In genomic region chr1:150551784-150552691, GRCh38 we compare ENCODE assay signal across 1 cellular context.
TF ChIP-seq lines count a peak whose summit lies in the region.

No MANE protein-coding gene starts in this region.

TF ChIP-seq in HepG2, 621 proteins besides CTCF, POLR2A, EP300 and RAD21 (continued from another document and continues in another):
- TF ChIP-seq ZNF597 (CRISPR knock-in tag; IDR thresholded peaks at IDR 0.05) (no peak), CEBPB (IDR thresholded peaks at IDR 0.05; ENCODE audit: borderline replicate concordance, low read depth, low read length) (peak; percentile 98), ZNF563 (CRISPR knock-in tag; IDR thresholded peaks at IDR 0.05) (no peak), NRL (CRISPR knock-in tag; IDR thresholded peaks at IDR 0.05; ENCODE audit: borderline replicate concordance) (0 out of 2 replicates have a peak, but pooled peaks have one; percentile 18), ATF1 (CRISPR knock-in tag; IDR thresholded peaks at IDR 0.05) (no peak), KDM5B (CRISPR knock-in tag; IDR thresholded peaks at IDR 0.05; ENCODE audit: borderline replicate concordance) (0 out of 2 replicates have a peak, but pooled peaks have one; percentile 25), ZNF235 (CRISPR knock-in tag; IDR thresholded peaks at IDR 0.05; ENCODE audit: borderline replicate concordance) (no peak), AHR (CRISPR knock-in tag; IDR thresholded peaks at IDR 0.05) (no peak), ZNF430 (CRISPR knock-in tag; IDR thresholded peaks at IDR 0.05) (peak; percentile 60; the same call in 1 of the 2 replicates), SNAPC5 (CRISPR knock-in tag; IDR thresholded peaks at IDR 0.05; ENCODE audit: borderline replicate concordance) (no peak), ZNF775 (CRISPR knock-in tag; IDR thresholded peaks at IDR 0.05; ENCODE audit: borderline replicate concordance) (no peak), SNAI1 (CRISPR knock-in tag; IDR thresholded peaks at IDR 0.05; ENCODE audit: borderline replicate concordance) (no peak), PAX8 (CRISPR knock-in tag; IDR thresholded peaks at IDR 0.05; ENCODE audit: borderline replicate concordance) (no peak), MTA1 (CRISPR knock-in tag; IDR thresholded peaks at IDR 0.05; ENCODE audit: borderline replicate concordance) (0 out of 2 replicates have a peak, but pooled peaks have one; percentile 32), ZNF746 (CRISPR knock-in tag; IDR thresholded peaks at IDR 0.05) (peak; percentile 61; the same call in 1 of the 2 replicates), ATF6 (CRISPR knock-in tag; conservative IDR thresholded peaks at IDR 0.05) (no peak), ZFP36L2 (CRISPR knock-in tag; IDR thresholded peaks at IDR 0.05) (no peak), RARG (CRISPR knock-in tag; IDR thresholded peaks at IDR 0.05; ENCODE audit: low read depth) (no peak), GMEB2 (CRISPR knock-in tag; IDR thresholded peaks at IDR 0.05; ENCODE audit: low read depth) (no peak), NPAS2 (CRISPR knock-in tag; IDR thresholded peaks at IDR 0.05; ENCODE audit: borderline replicate concordance) (no peak), MYNN (CRISPR knock-in tag; IDR thresholded peaks at IDR 0.05; ENCODE audit: low read depth) (no peak), ZNF343 (CRISPR knock-in tag; IDR thresholded peaks at IDR 0.05) (no peak), DZIP1 (CRISPR knock-in tag; IDR thresholded peaks at IDR 0.05) (no peak), AKAP8 (CRISPR knock-in tag; IDR thresholded peaks at IDR 0.05) (peak; percentile 75; the same call in 1 of the 2 replicates), ZBTB7B (CRISPR knock-in tag; IDR thresholded peaks at IDR 0.05) (peak; percentile 45; the same call in 1 of the 2 replicates), ERF (CRISPR knock-in tag; IDR thresholded peaks at IDR 0.05) (peak; percentile 55; the same call in 1 of the 2 replicates), KDM4B (CRISPR knock-in tag; IDR thresholded peaks at IDR 0.05) (no peak), ZBTB46 (CRISPR knock-in tag; IDR thresholded peaks at IDR 0.05; ENCODE audit: borderline replicate concordance) (no peak), ZNF556 (CRISPR knock-in tag; IDR thresholded peaks at IDR 0.05; ENCODE audit: borderline replicate concordance) (peak; percentile 49; the same call in 1 of the 2 replicates), RAD51 (IDR thresholded peaks at IDR 0.05; ENCODE audit: borderline replicate concordance) (no peak), BHLHE40 (IDR thresholded peaks at IDR 0.05; ENCODE audit: low read length) (0 out of 2 replicates have a peak, but pooled peaks have one; percentile 10), NFE2 (CRISPR knock-in tag; IDR thresholded peaks at IDR 0.05) (no peak), ZNF687 (CRISPR knock-in tag; IDR thresholded peaks at IDR 0.05) (peak; percentile 88), CHD2 (IDR thresholded peaks at IDR 0.05; ENCODE audit: low read depth, low read length) (no peak), GATAD1 (CRISPR knock-in tag; IDR thresholded peaks at IDR 0.05) (peak; percentile 47; the same call in 1 of the 2 replicates), KMT2B (CRISPR knock-in tag; IDR thresholded peaks at IDR 0.05) (no peak), SMARCE1 (IDR thresholded peaks at IDR 0.05; ENCODE audit: borderline replicate concordance) (no peak), ZMYM4 (CRISPR knock-in tag; IDR thresholded peaks at IDR 0.05) (peak; percentile 50; the same call in 1 of the 2 replicates), SOX5 (CRISPR knock-in tag; IDR thresholded peaks at IDR 0.05; ENCODE audit: borderline replicate concordance) (no peak), SALL2 (CRISPR knock-in tag; IDR thresholded peaks at IDR 0.05) (no peak), SMAD9 (CRISPR knock-in tag; IDR thresholded peaks at IDR 0.05) (no peak), ZNF280B (CRISPR knock-in tag; IDR thresholded peaks at IDR 0.05; ENCODE audit: borderline replicate concordance) (no peak), CREB3 (CRISPR knock-in tag; IDR thresholded peaks at IDR 0.05) (no peak), RNF219 (CRISPR knock-in tag; IDR thresholded peaks at IDR 0.05) (no peak)
